Comparison of ENCODE assay signal across 1 cellular context in the genomic region with DNA sequence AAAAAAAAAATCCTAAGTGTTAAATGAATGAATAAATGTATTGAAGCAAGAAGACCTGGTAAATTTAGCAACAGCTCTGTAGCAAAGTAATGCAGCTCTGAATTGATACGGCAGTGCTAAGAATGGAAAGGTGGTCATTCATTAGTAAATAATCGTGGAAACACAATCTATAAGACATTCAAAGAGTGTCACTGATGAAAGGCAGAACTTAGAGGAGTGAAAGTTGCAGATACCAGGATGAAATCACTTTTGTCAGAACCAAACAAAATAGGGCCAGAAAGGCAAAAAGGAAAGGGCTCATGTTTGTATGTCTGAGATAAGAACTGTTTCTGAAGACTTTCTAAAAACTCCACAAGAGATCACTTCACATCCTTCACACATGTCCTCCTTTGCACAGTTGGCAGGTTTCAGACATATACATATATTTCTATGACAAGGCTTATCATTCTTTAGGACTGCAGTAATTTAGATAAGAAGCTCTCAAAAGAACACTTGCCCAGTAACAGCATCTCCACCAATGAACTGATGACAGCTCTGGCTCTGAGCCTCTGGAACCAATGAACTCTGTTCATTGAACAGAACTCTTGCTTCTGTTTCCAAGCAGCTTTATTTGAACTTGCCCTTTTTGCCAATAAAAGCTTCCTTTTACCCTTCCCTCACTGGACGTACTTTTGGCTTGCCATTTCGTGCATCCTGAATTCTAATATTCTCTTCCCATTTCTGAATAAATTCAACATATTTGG.
TF ChIP-seq lines count a peak whose summit lies in the region.

No MANE protein-coding gene starts in this region.

TF ChIP-seq in GM12891, 5 proteins besides CTCF, POLR2A, EP300 and RAD21 (continued from another document):
- TF ChIP-seq PAX5 (IDR thresholded peaks at IDR 0.05; ENCODE audit: insufficient read depth, low read length, severe bottlenecking) (no peak), SPI1 (IDR thresholded peaks at IDR 0.05; ENCODE audit: low read depth, low read length) (no peak), POLR2AphosphoS5 (IDR thresholded peaks at IDR 0.05; ENCODE audit: low read depth, low read length) (no peak), TAF1 (IDR thresholded peaks at IDR 0.05; ENCODE audit: low read depth, low read length) (no peak)
